9 cellular contexts compared by ENCODE assay signal in genomic region chr2:73069041-73069854, GRCh38. TPM values are rescaled to one million over a fixed set of nuclear protein-coding genes. Genes with fewer than 3 reads are reported as not detected.
DNase-seq lines count a peak whose midpoint lies in the region; ATAC-seq and TF ChIP-seq lines count a peak whose summit lies in the region.
"Had no signal": no experiment of that assay in that cellular context is flagged by ENCODE, and none has a peak within 500 bp of the region (broad histone marks: within the 10 kb centered on the region; RNA-seq: fewer than 3 reads in every experiment).

No MANE protein-coding gene starts in this region.

- H3K27ac Mint-ChIP-seq in activated naive CD8-positive, alpha-beta T cell treated with anti-CD3 and anti-CD28 coated beads for 36 hours, result peak overlapping the region; percentile 5

- TF ChIP-seq CTCF in A673 (conservative IDR thresholded peaks at IDR 0.05; ENCODE audit: low read depth, low read length), result no peak
- TF ChIP-seq CTCF in HFF-Myc (IDR thresholded peaks at IDR 0.05; ENCODE audit: low read depth, low read length, missing control alignments), result no peak
- no peak for TF ChIP-seq CTCF in lower lobe of right lung (IDR thresholded peaks at IDR 0.05)

- CTCF ChIA-PET in A673 (lab: Charles Lee), result no interaction called here

- H3K36me3 ChIP-seq in A673 (ENCODE audit: insufficient read depth, low read length, poor library complexity, severe bottlenecking) (no peaks in the 10 kb centered on the region), lower lobe of right lung (no peaks in the 10 kb centered on the region)

- peaks cover 31% of the 10 kb centered on the region for H3K4me1 Mint-ChIP-seq in activated naive CD8-positive, alpha-beta T cell treated with anti-CD3 and anti-CD28 coated beads for 36 hours

- H3K27me3 Mint-ChIP-seq in activated naive CD8-positive, alpha-beta T cell treated with anti-CD3 and anti-CD28 coated beads for 36 hours, result no peaks in the 10 kb centered on the region

- peaks cover 2% of the 10 kb centered on the region for H3K4me1 ChIP-seq in A673 (ENCODE audit: insufficient read depth, low read length, poor library complexity, severe bottlenecking)
- H3K4me1 ChIP-seq in lower lobe of right lung, result peaks cover 29% of the 10 kb centered on the region

- H3K27me3 ChIP-seq in A673 (replicated peaks; ENCODE audit: insufficient read depth, low read depth, low read length, poor library complexity) (no peaks in the 10 kb centered on the region), lower lobe of right lung (ENCODE audit: low read depth) (no peaks in the 10 kb centered on the region)

- POLR2A ChIA-PET in A673 (lab: Charles Lee; ENCODE audit: low non-redundant PET), result no interaction called here

- H3K4me3 Mint-ChIP-seq in activated naive CD8-positive, alpha-beta T cell treated with anti-CD3 and anti-CD28 coated beads for 36 hours, result peak overlapping the region; percentile 78

- intact Hi-C loops in A673 (cut with micrococcal nuclease; ENCODE audit: unreplicated experiment) (no loop called here), lower lobe of right lung (cut with DNase I) (no loop called here)

- peak overlapping the region; percentile 78 for H3K4me3 ChIP-seq in A673 (ENCODE audit: low read depth, low read length, poor library complexity, severe bottlenecking)
- peak overlapping the region; percentile 61 for H3K4me3 ChIP-seq in HFF-Myc (replicated peaks; ENCODE audit: low read depth, low read length)
- peak overlapping the region; percentile 99 for H3K4me3 ChIP-seq in lower lobe of right lung

- H3K9me3 ChIP-seq in A673 (ENCODE audit: low read depth, low read length, poor library complexity, severe bottlenecking) (no peaks in the 10 kb centered on the region), lower lobe of right lung (no peaks in the 10 kb centered on the region)

- ATAC-seq in lower lobe of right lung (no peak), HG03521 (IDR thresholded peaks at IDR 0.05; ENCODE audit: unreplicated experiment) (no peak), HG02970 (IDR thresholded peaks at IDR 0.05; ENCODE audit: low FRiP score, unreplicated experiment) (no peak)

- no peaks in the 10 kb centered on the region for H3K9me3 Mint-ChIP-seq in activated naive CD8-positive, alpha-beta T cell treated with anti-CD3 and anti-CD28 coated beads for 36 hours

- no TSS peak for BruUV-seq in A673 (replicated peaks; lab: Mats Ljungman, UMichigan)

- peaks cover 2% of the 10 kb centered on the region for H3K36me3 Mint-ChIP-seq in activated naive CD8-positive, alpha-beta T cell treated with anti-CD3 and anti-CD28 coated beads for 36 hours

- DNase-seq in A673 (ENCODE audit: low spot score) (no peak), HFF-Myc (ENCODE audit: extremely low read depth, low read depth) (no peak), lower lobe of right lung (no peak), inferior parietal cortex (ENCODE audit: extremely low spot score) (no peak), Ammon's horn (ENCODE audit: low spot score) (no peak)
- DNase-seq in activated naive CD8-positive, alpha-beta T cell treated with anti-CD3 and anti-CD28 coated beads for 36 hours, result no peak
- DNase-seq: NCI-H1092 treated with DMSO at 0.1 percent for 48 hours had no signal

- H3K27ac ChIP-seq in A673 (ENCODE audit: low read depth, low read length, poor library complexity, severe bottlenecking) (no peak overlapping the region), lower lobe of right lung (no peak overlapping the region)

RNA-seq across cellular contexts. Expression of gene SFXN5, which starts 2.3 kb away (rescaled TPM):
- total RNA-seq in A673 (2021) (23.1 and 23.3 TPM in 2 replicates), lower lobe of right lung (15.4 TPM)
- total RNA-seq in activated naive CD8-positive, alpha-beta T cell treated with anti-CD3 and anti-CD28 coated beads for 36 hours, result 10 to 100 TPM in 1 of 2 experiments, 1 to 10 TPM in 1; 8.3 to 10.8 TPM

RNA-seq across cellular contexts. Expression of gene RAB11FIP5, which starts 43.5 kb away (rescaled TPM):
- total RNA-seq in A673 (2021) (12.9 and 13.7 TPM in 2 replicates), lower lobe of right lung (20.6 TPM)
- total RNA-seq in activated naive CD8-positive, alpha-beta T cell treated with anti-CD3 and anti-CD28 coated beads for 36 hours, result 1 to 10 TPM; 4.0 to 4.3 TPM
